ENCODE assay signal across 8 cellular contexts in genomic region chr1:40532844-40533424, GRCh38.
DNase-seq lines count a peak whose midpoint lies in the region; ATAC-seq lines count a peak whose summit lies in the region.

No MANE protein-coding gene starts in this region.

- H3K9ac ChIP-seq in iPS-18a (ENCODE audit: low read length) = no peak overlapping the region

- H3K36me3 Mint-ChIP-seq in activated naive CD4-positive, alpha-beta T cell treated with anti-CD3 and anti-CD28 coated beads, Interleukin-2, amount 50 U/mL, for 24 hours = peaks cover 15% of the 10 kb centered on the region
- peaks cover 12% of the 10 kb centered on the region for H3K36me3 Mint-ChIP-seq in stimulated activated memory B cell treated with anti-CD40 and anti-IgM and Interleukin-4, amounts not matched to agents 10 μg/mL and 1 μg/mL and 100 μg/mL, for 72 hours

- H3K4me3 ChIP-seq in iPS-18a (ENCODE audit: low read length) = peak overlapping the region; percentile 93

- DNase-seq in DMS79 treated with DMSO at 0.1 percent for 48 hours (lab: John Stamatoyannopoulos, UW) (peak; percentile 49), NCI-H82 (lab: John Stamatoyannopoulos, UW) (peak; percentile 78), NCI-H1930 (lab: John Stamatoyannopoulos, UW) (no peak)

- ATAC-seq in HG02885 (IDR thresholded peaks at IDR 0.05; ENCODE audit: poor library complexity, unreplicated experiment) (peak; percentile 44), GM21619 (IDR thresholded peaks at IDR 0.05; ENCODE audit: unreplicated experiment) (no peak)
- ATAC-seq in stimulated activated memory B cell treated with anti-CD40 and anti-IgM and Interleukin-4, amounts not matched to agents 10 μg/mL and 1 μg/mL and 100 μg/mL, for 72 hours = peak; percentile 55

- H3K4me1 Mint-ChIP-seq in activated naive CD4-positive, alpha-beta T cell treated with anti-CD3 and anti-CD28 coated beads, Interleukin-2, amount 50 U/mL, for 24 hours = peaks cover 26% of the 10 kb centered on the region
- peaks cover 27% of the 10 kb centered on the region for H3K4me1 Mint-ChIP-seq in stimulated activated memory B cell treated with anti-CD40 and anti-IgM and Interleukin-4, amounts not matched to agents 10 μg/mL and 1 μg/mL and 100 μg/mL, for 72 hours

- H3K27ac ChIP-seq in iPS-18a (ENCODE audit: low read length) = no peak overlapping the region

- peaks cover 3% of the 10 kb centered on the region for H3K27me3 Mint-ChIP-seq in activated naive CD4-positive, alpha-beta T cell treated with anti-CD3 and anti-CD28 coated beads, Interleukin-2, amount 50 U/mL, for 24 hours
- H3K27me3 Mint-ChIP-seq in stimulated activated memory B cell treated with anti-CD40 and anti-IgM and Interleukin-4, amounts not matched to agents 10 μg/mL and 1 μg/mL and 100 μg/mL, for 72 hours = no peaks in the 10 kb centered on the region

- no peaks in the 10 kb centered on the region for H3K27me3 ChIP-seq in iPS-18a (ENCODE audit: control insufficient read depth, insufficient read depth, low read length)

- peak overlapping the region; percentile 63 for H3K4me3 Mint-ChIP-seq in activated naive CD4-positive, alpha-beta T cell treated with anti-CD3 and anti-CD28 coated beads, Interleukin-2, amount 50 U/mL, for 24 hours
- H3K4me3 Mint-ChIP-seq in stimulated activated memory B cell treated with anti-CD40 and anti-IgM and Interleukin-4, amounts not matched to agents 10 μg/mL and 1 μg/mL and 100 μg/mL, for 72 hours = peak overlapping the region; percentile 39

- no peak overlapping the region for H3K27ac Mint-ChIP-seq in activated naive CD4-positive, alpha-beta T cell treated with anti-CD3 and anti-CD28 coated beads, Interleukin-2, amount 50 U/mL, for 24 hours
- H3K27ac Mint-ChIP-seq in stimulated activated memory B cell treated with anti-CD40 and anti-IgM and Interleukin-4, amounts not matched to agents 10 μg/mL and 1 μg/mL and 100 μg/mL, for 72 hours = no peak overlapping the region

- H3K9me3 ChIP-seq in iPS-18a (ENCODE audit: control insufficient read depth, low read depth, low read length) = no peaks in the 10 kb centered on the region

- no peaks in the 10 kb centered on the region for H3K36me3 ChIP-seq in iPS-18a (ENCODE audit: control insufficient read depth, low read depth, low read length)

- H3K4me1 ChIP-seq in iPS-18a (ENCODE audit: control insufficient read depth, low read depth, low read length) = peaks cover 3% of the 10 kb centered on the region

- H3K9me3 Mint-ChIP-seq in activated naive CD4-positive, alpha-beta T cell treated with anti-CD3 and anti-CD28 coated beads, Interleukin-2, amount 50 U/mL, for 24 hours = peaks cover 11% of the 10 kb centered on the region
- H3K9me3 Mint-ChIP-seq in stimulated activated memory B cell treated with anti-CD40 and anti-IgM and Interleukin-4, amounts not matched to agents 10 μg/mL and 1 μg/mL and 100 μg/mL, for 72 hours = peaks cover 6% of the 10 kb centered on the region

Comparison
In these comparisons a context has a peak if more than half of its experiments do, and no peak if none do; other contexts are left out.
1. DNase-seq: peak in DMS79 treated with DMSO at 0.1 percent for 48 hours (single experiment) and NCI-H82 (single experiment); none in NCI-H1930 (0 of 2).